In genomic region chr22:27170491-27170890, GRCh38 we compare ENCODE assay signal across 14 cellular contexts.
DNase-seq lines count a peak whose midpoint lies in the region; FAIRE-seq and TF ChIP-seq lines count a peak whose summit lies in the region.
"Had no signal": no experiment of that assay in that cellular context is flagged by ENCODE, and none has a peak within 500 bp of the region (broad histone marks: within the 10 kb centered on the region; RNA-seq: fewer than 3 reads in every experiment).

No MANE protein-coding gene starts in this region.

- TF ChIP-seq CTCF in AG09319 (IDR thresholded peaks at IDR 0.05; ENCODE audit: low read depth, low read length) (no peak), ovary (IDR thresholded peaks at IDR 0.05) (no peak), D721Med (IDR thresholded peaks at IDR 0.05; ENCODE audit: insufficient read depth, missing control alignments) (no peak)

- WGBS in ovary, 3 donors: 12 to 25% (median 18%) methylated on average over 4 of the region's 4 CpGs

- peaks cover 2% of the 10 kb centered on the region for H3K4me1 ChIP-seq in ovary (ENCODE audit: insufficient read depth)
- H3K4me1 ChIP-seq: left ventricle myocardium inferior had no signal

- DNase-seq in AG09319 (ENCODE audit: extremely low read depth, low read depth) (peak; percentile 36), M059J (ENCODE audit: low read depth) (peak; percentile 92), epidermal melanocyte (ENCODE audit: insufficient read length, low spot score) (peak; percentile 36), ovary (peak; percentile 26 to 62 (median 32)), inferior parietal cortex (ENCODE audit: extremely low spot score) (no peak), D721Med (ENCODE audit: insufficient read length, low spot score) (no peak), D341Med (ENCODE audit: low spot score) (no peak)
- no peak for DNase-seq in activated naive CD4-positive, alpha-beta T cell (lab: John Stamatoyannopoulos, UW)
- DNase-seq: activated CD8-positive, alpha-beta T cell treated with anti-CD3 and anti-CD28 coated beads for 36 hours; activated naive CD8-positive, alpha-beta T cell treated with anti-CD3 and anti-CD28 coated beads, Interleukin-2, amount 10 ng/mL, durations not matched to agents 7 days and 5 days; CD8-positive, alpha-beta T cell; Karpas-422; left ventricle myocardium inferior had no signal

- intact Hi-C loops in ovary (cut with DNase I): no loop called here

- TF ChIP-seq EP300 in ovary (IDR thresholded peaks at IDR 0.05): no peak

- H3K9me3 ChIP-seq in ovary: no peaks in the 10 kb centered on the region
- H3K9me3 ChIP-seq: left ventricle myocardium inferior had no signal

- no peak overlapping the region for H3K4me3 ChIP-seq in ovary
- H3K4me3 ChIP-seq: left ventricle myocardium inferior, skin epidermis had no signal

- no peak overlapping the region for H3K27ac ChIP-seq in ovary
- H3K27ac ChIP-seq: left ventricle myocardium inferior, skin epidermis had no signal

- no peaks in the 10 kb centered on the region for H3K27me3 ChIP-seq in ovary

- FAIRE-seq in D721Med (lab: Jason Lieb, UNC): no peak

- no peak for TF ChIP-seq POLR2A in ovary (IDR thresholded peaks at IDR 0.05)

- no peaks in the 10 kb centered on the region for H3K36me3 ChIP-seq in ovary
- H3K36me3 ChIP-seq: left ventricle myocardium inferior had no signal

Comparison
In these comparisons a context has a peak if more than half of its experiments do, and no peak if none do; other contexts are left out.
1. DNase-seq: peak in AG09319 (single experiment), M059J (single experiment), epidermal melanocyte (single experiment) and ovary (5 of 5); none in inferior parietal cortex (single experiment), D721Med (single experiment), D341Med (single experiment) and activated naive CD4-positive, alpha-beta T cell (0 of 4).